Comparison of ENCODE assay signal across 1 cellular context in genomic region chr1:54806931-54807611, GRCh38.
TF ChIP-seq lines count a peak whose summit lies in the region.

No MANE protein-coding gene starts in this region.

TF ChIP-seq in H1, 55 proteins besides CTCF, POLR2A, EP300 and RAD21:
- no peak for TF ChIP-seq SUZ12 (IDR thresholded peaks at IDR 0.05; ENCODE audit: low read length)
- TF ChIP-seq SP2 (IDR thresholded peaks at IDR 0.05; ENCODE audit: low read length): no peak
- no peak for TF ChIP-seq CBX5 (IDR thresholded peaks at IDR 0.05; ENCODE audit: low read depth, low read length)
- TF ChIP-seq HDAC2 (IDR thresholded peaks at IDR 0.05; ENCODE audit: borderline replicate concordance in 1 of 2, low read depth in 2 of 2, low read length in 2 of 2): no peak
- no peak for TF ChIP-seq TAF7 (optimal IDR thresholded peaks at IDR 0.05; ENCODE audit: borderline replicate concordance, low read depth, low read length)
- no peak for TF ChIP-seq POU5F1 (IDR thresholded peaks at IDR 0.05; ENCODE audit: low read depth, low read length)
- TF ChIP-seq PHF8 (conservative IDR thresholded peaks at IDR 0.05; ENCODE audit: low read depth, low read length): no peak
- TF ChIP-seq JUND (IDR thresholded peaks at IDR 0.05; ENCODE audit: low read length): no peak
- no peak for TF ChIP-seq TBP (IDR thresholded peaks at IDR 0.05; ENCODE audit: low read depth, low read length)
- no peak for TF ChIP-seq BCL11A (IDR thresholded peaks at IDR 0.05; ENCODE audit: low read depth in 2 of 2, low read length in 2 of 2)
- TF ChIP-seq CEBPB (IDR thresholded peaks at IDR 0.05; ENCODE audit: low read depth, low read length): no peak
TF ChIP-seq in H1: peak in this region for 0.
